26 cellular contexts compared by ENCODE assay signal in genomic region chr20:59817846-59818245, GRCh38.
"Had no signal": no experiment of that assay in that cellular context is flagged by ENCODE, and none has a peak within 500 bp of the region (broad histone marks: within the 10 kb centered on the region; RNA-seq: fewer than 3 reads in every experiment).

No MANE protein-coding gene starts in this region.

- H3K4me1 ChIP-seq: adrenal gland, ascending aorta, parathyroid adenoma, tibial artery, upper lobe of right lung had no signal

- H3K4me3 ChIP-seq: adrenal gland, ascending aorta, cardiac muscle cell, suprapubic skin, tibial artery, upper lobe of right lung had no signal

- H3K36me3 ChIP-seq: adrenal gland, ascending aorta, cardiac muscle cell, suprapubic skin, tibial artery, upper lobe of right lung had no signal

- FAIRE-seq: frontal cortex, islet of Langerhans, TTC549 had no signal

- H3K27me3 ChIP-seq: adrenal gland, ascending aorta, cardiac muscle cell, upper lobe of right lung had no signal

- H3K27ac ChIP-seq: adrenal gland, ascending aorta, cardiac muscle cell, parathyroid adenoma, suprapubic skin, tibial artery, upper lobe of right lung, VCaP had no signal

- H3K9me3 ChIP-seq: adrenal gland, ascending aorta, suprapubic skin, tibial artery, upper lobe of right lung had no signal

- DNase-seq: activated CD4-positive, alpha-beta T cell treated with anti-CD3 and anti-CD28 coated beads for 4 hours; activated CD4-positive, alpha-beta T cell treated with anti-CD3 and anti-CD28 coated beads, Interleukin-2, amount 50 U/mL, for 48 hours; activated CD8-positive, alpha-beta memory T cell treated with anti-CD3 and anti-CD28 coated beads, Interleukin-2, amount 50 U/mL, for 4 hours; activated effector memory CD4-positive, alpha-beta T cell treated with anti-CD3 and anti-CD28 coated beads, Interleukin-2, amount 50 U/mL, for 16 hours; activated naive CD4-positive, alpha-beta T cell treated with anti-CD3 and anti-CD28 coated beads for 36 hours; activated naive CD8-positive, alpha-beta T cell treated with anti-CD3 and anti-CD28 coated beads for 36 hours; activated T-cell treated with anti-CD3 and anti-CD28 coated beads, Interleukin-2, amount 50 U/mL, for 1 hour; glutamatergic neuron; left colon; mammary epithelial cell; naive thymus-derived CD4-positive, alpha-beta T cell; nucleus accumbens; right cardiac atrium; stimulated activated naive CD4-positive, alpha-beta T cell; T-helper 9 cell; tibial artery; upper lobe of right lung had no signal
